ENCODE assay signal across 1 cellular context in genomic region chr11:78190871-78191538, GRCh38.
TF ChIP-seq lines count a peak whose summit lies in the region.

No MANE protein-coding gene starts in this region.

TF ChIP-seq in HepG2, 621 proteins besides CTCF, POLR2A, EP300 and RAD21 (continued from another document and continues in another):
- TF ChIP-seq MXD1 (CRISPR knock-in tag; IDR thresholded peaks at IDR 0.05) (no peak; the same call in 1 of the 2 replicates), ZNF296 (CRISPR knock-in tag; conservative IDR thresholded peaks at IDR 0.05) (no peak), ZNF510 (CRISPR knock-in tag; IDR thresholded peaks at IDR 0.05; ENCODE audit: low read depth) (no peak), KLF13 (CRISPR knock-in tag; IDR thresholded peaks at IDR 0.05) (no peak), ZFYVE20 (CRISPR knock-in tag; IDR thresholded peaks at IDR 0.05; ENCODE audit: borderline replicate concordance, low read depth) (no peak), PAF1 (CRISPR knock-in tag; IDR thresholded peaks at IDR 0.05) (no peak), RFX5 (IDR thresholded peaks at IDR 0.05; ENCODE audit: low read depth, low read length) (no peak), GZF1 (CRISPR knock-in tag; IDR thresholded peaks at IDR 0.05) (no peak), ATF2 (CRISPR knock-in tag; IDR thresholded peaks at IDR 0.05) (no peak), NR0B2 (CRISPR knock-in tag; IDR thresholded peaks at IDR 0.05) (no peak), HNRNPLL (IDR thresholded peaks at IDR 0.05; ENCODE audit: low read depth, low read length, poor library complexity, severe bottlenecking) (no peak), FOXK1 (CRISPR knock-in tag; IDR thresholded peaks at IDR 0.05; ENCODE audit: borderline replicate concordance, low read depth) (no peak), RXRB (CRISPR knock-in tag; IDR thresholded peaks at IDR 0.05; ENCODE audit: borderline replicate concordance) (no peak), HOMEZ (CRISPR knock-in tag; IDR thresholded peaks at IDR 0.05; ENCODE audit: low read depth) (no peak), BCL6 (CRISPR knock-in tag; IDR thresholded peaks at IDR 0.05) (no peak), DNMT1 (CRISPR knock-in tag; IDR thresholded peaks at IDR 0.05) (no peak), RBM22 (optimal IDR thresholded peaks at IDR 0.05; ENCODE audit: low read length) (no peak), KAT8 (CRISPR knock-in tag; IDR thresholded peaks at IDR 0.05) (no peak), ZNF468 (CRISPR knock-in tag; IDR thresholded peaks at IDR 0.05) (no peak), ZNF816 (CRISPR knock-in tag; IDR thresholded peaks at IDR 0.05; ENCODE audit: borderline replicate concordance) (no peak), ARNT2 (CRISPR knock-in tag; IDR thresholded peaks at IDR 0.05; ENCODE audit: low read depth) (no peak), ZBTB42 (CRISPR knock-in tag; IDR thresholded peaks at IDR 0.05) (no peak), ZNF460 (CRISPR knock-in tag; IDR thresholded peaks at IDR 0.05; ENCODE audit: borderline replicate concordance) (no peak), ZNF570 (CRISPR knock-in tag; IDR thresholded peaks at IDR 0.05; ENCODE audit: borderline replicate concordance) (no peak), ZNF558 (CRISPR knock-in tag; IDR thresholded peaks at IDR 0.05; ENCODE audit: borderline replicate concordance) (no peak), XRCC5 (optimal IDR thresholded peaks at IDR 0.05; ENCODE audit: low read length) (no peak), MTA1 (CRISPR knock-in tag; IDR thresholded peaks at IDR 0.05; ENCODE audit: borderline replicate concordance) (no peak), RORA (CRISPR knock-in tag; IDR thresholded peaks at IDR 0.05) (no peak), ZNF383 (CRISPR knock-in tag; IDR thresholded peaks at IDR 0.05; ENCODE audit: borderline replicate concordance) (no peak), ZBTB46 (CRISPR knock-in tag; IDR thresholded peaks at IDR 0.05; ENCODE audit: borderline replicate concordance) (no peak), TFDP1 (CRISPR knock-in tag; IDR thresholded peaks at IDR 0.05; ENCODE audit: borderline replicate concordance) (no peak), ZKSCAN5 (CRISPR knock-in tag; IDR thresholded peaks at IDR 0.05) (no peak), SRSF1 (optimal IDR thresholded peaks at IDR 0.05; ENCODE audit: low read depth, low read length) (no peak), ZNF597 (CRISPR knock-in tag; IDR thresholded peaks at IDR 0.05) (no peak), XBP1 (CRISPR knock-in tag; IDR thresholded peaks at IDR 0.05) (no peak), ZBTB25 (CRISPR knock-in tag; IDR thresholded peaks at IDR 0.05) (no peak), ZNF567 (CRISPR knock-in tag; IDR thresholded peaks at IDR 0.05; ENCODE audit: borderline replicate concordance) (no peak), PRDM10 (CRISPR knock-in tag; IDR thresholded peaks at IDR 0.05; ENCODE audit: low read depth) (no peak), ZNF557 (CRISPR knock-in tag; IDR thresholded peaks at IDR 0.05) (0 out of 2 replicates have a peak, but pooled peaks have one; percentile 25), RFX3 (CRISPR knock-in tag; IDR thresholded peaks at IDR 0.05) (no peak), HOXD1 (CRISPR knock-in tag; IDR thresholded peaks at IDR 0.05) (no peak), MIER3 (CRISPR knock-in tag; IDR thresholded peaks at IDR 0.05; ENCODE audit: borderline replicate concordance) (no peak), SNAI1 (CRISPR knock-in tag; IDR thresholded peaks at IDR 0.05; ENCODE audit: borderline replicate concordance) (no peak), MIXL1 (CRISPR knock-in tag; IDR thresholded peaks at IDR 0.05) (no peak), CCDC6 (CRISPR knock-in tag; IDR thresholded peaks at IDR 0.05) (no peak), ZSCAN29 (CRISPR knock-in tag; conservative IDR thresholded peaks at IDR 0.05) (no peak), ZBTB7A (CRISPR knock-in tag; IDR thresholded peaks at IDR 0.05) (no peak), NCOA2 (CRISPR knock-in tag; IDR thresholded peaks at IDR 0.05) (no peak), TARDBP (CRISPR knock-in tag; IDR thresholded peaks at IDR 0.05) (no peak), YEATS2 (CRISPR knock-in tag; IDR thresholded peaks at IDR 0.05; ENCODE audit: borderline replicate concordance) (no peak), HIC2 (CRISPR knock-in tag; IDR thresholded peaks at IDR 0.05; ENCODE audit: low read depth) (no peak), ZNF160 (CRISPR knock-in tag; IDR thresholded peaks at IDR 0.05) (no peak), MED8 (CRISPR knock-in tag; IDR thresholded peaks at IDR 0.05; ENCODE audit: insufficient replicate concordance) (no peak), TIGD3 (CRISPR knock-in tag; IDR thresholded peaks at IDR 0.05; ENCODE audit: borderline replicate concordance) (no peak), REPIN1 (CRISPR knock-in tag; IDR thresholded peaks at IDR 0.05; ENCODE audit: borderline replicate concordance, low read depth) (peak; percentile 33; the same call in 1 of the 2 replicates), RFX1 (IDR thresholded peaks at IDR 0.05) (no peak)
